Comparison of ENCODE assay signal across 1 cellular context in genomic region chr19:33778089-33778791, GRCh38.
TF ChIP-seq lines count a peak whose summit lies in the region.

No MANE protein-coding gene starts in this region.

TF ChIP-seq in HepG2, 621 proteins besides CTCF, POLR2A, EP300 and RAD21 (continued from another document and continues in another):
- no peak for TF ChIP-seq ZBTB46 (CRISPR knock-in tag; IDR thresholded peaks at IDR 0.05; ENCODE audit: borderline replicate concordance)
- no peak for TF ChIP-seq SP140L (CRISPR knock-in tag; IDR thresholded peaks at IDR 0.05; ENCODE audit: borderline replicate concordance)
- TF ChIP-seq NFYB (CRISPR knock-in tag; IDR thresholded peaks at IDR 0.05): 0 out of 2 replicates have a peak, but pooled peaks have one; percentile 26
- TF ChIP-seq HMGXB4 (CRISPR knock-in tag; IDR thresholded peaks at IDR 0.05; ENCODE audit: borderline replicate concordance in 1 of 2, low read depth in 1 of 2): peak; percentile 95 to 96
- TF ChIP-seq ZBTB14 (CRISPR knock-in tag; IDR thresholded peaks at IDR 0.05): no peak
- peak; percentile 87 for TF ChIP-seq ZMYM4 (CRISPR knock-in tag; IDR thresholded peaks at IDR 0.05)
- TF ChIP-seq TOE1 (CRISPR knock-in tag; IDR thresholded peaks at IDR 0.05): 0 out of 2 replicates have a peak, but pooled peaks have one; percentile 40
- no peak for TF ChIP-seq FOXP1 (IDR thresholded peaks at IDR 0.05)
- TF ChIP-seq FOXP1 (CRISPR knock-in tag; IDR thresholded peaks at IDR 0.05): no peak
- no peak for TF ChIP-seq CREB3 (CRISPR knock-in tag; IDR thresholded peaks at IDR 0.05)
- no peak for TF ChIP-seq DMAP1 (CRISPR knock-in tag; IDR thresholded peaks at IDR 0.05)
- no peak for TF ChIP-seq ZNF44 (CRISPR knock-in tag; IDR thresholded peaks at IDR 0.05)
- TF ChIP-seq NCOR1 (IDR thresholded peaks at IDR 0.05; ENCODE audit: borderline replicate concordance, low read length): no peak
- no peak for TF ChIP-seq ZNF24 (IDR thresholded peaks at IDR 0.05)
- TF ChIP-seq GABPB1 (CRISPR knock-in tag; IDR thresholded peaks at IDR 0.05): peak; percentile 72
- no peak for TF ChIP-seq ZNF350 (CRISPR knock-in tag; IDR thresholded peaks at IDR 0.05; ENCODE audit: borderline replicate concordance, low read depth)
- TF ChIP-seq KDM6A (CRISPR knock-in tag; IDR thresholded peaks at IDR 0.05; ENCODE audit: low read depth): no peak
- peak; percentile 70; the same call in 1 of the 2 replicates for TF ChIP-seq ZNF580 (CRISPR knock-in tag; IDR thresholded peaks at IDR 0.05; ENCODE audit: borderline replicate concordance, low read depth)
- no peak for TF ChIP-seq NONO (IDR thresholded peaks at IDR 0.05)
- TF ChIP-seq NONO (CRISPR knock-in tag; conservative IDR thresholded peaks at IDR 0.05): peak; percentile 69; the same call in 1 of the 2 replicates
- no peak for TF ChIP-seq GMEB2 (CRISPR knock-in tag; IDR thresholded peaks at IDR 0.05; ENCODE audit: low read depth)
- no peak for TF ChIP-seq ZFP36L1 (CRISPR knock-in tag; IDR thresholded peaks at IDR 0.05)
- no peak for TF ChIP-seq ZNF30 (CRISPR knock-in tag; IDR thresholded peaks at IDR 0.05)
- peak; percentile 45; the same call in 1 of the 2 replicates for TF ChIP-seq THRA (CRISPR knock-in tag; IDR thresholded peaks at IDR 0.05; ENCODE audit: borderline replicate concordance)
- TF ChIP-seq CEBPG (CRISPR knock-in tag; IDR thresholded peaks at IDR 0.05): no peak
- TF ChIP-seq RXRA (CRISPR knock-in tag; IDR thresholded peaks at IDR 0.05): peak; percentile 42; the same call in 1 of the 2 replicates
- TF ChIP-seq ZSCAN30 (CRISPR knock-in tag; IDR thresholded peaks at IDR 0.05): no peak
- TF ChIP-seq ZFP91 (CRISPR knock-in tag; IDR thresholded peaks at IDR 0.05; ENCODE audit: borderline replicate concordance): peak; percentile 83; the same call in 1 of the 2 replicates
- no peak for TF ChIP-seq SSRP1 (CRISPR knock-in tag; IDR thresholded peaks at IDR 0.05)
- TF ChIP-seq HINFP (CRISPR knock-in tag; IDR thresholded peaks at IDR 0.05; ENCODE audit: low read depth): no peak
- TF ChIP-seq ETV6 (CRISPR knock-in tag; conservative IDR thresholded peaks at IDR 0.05): no peak
- no peak for TF ChIP-seq SAFB2 (CRISPR knock-in tag; IDR thresholded peaks at IDR 0.05; ENCODE audit: borderline replicate concordance, low read depth)
- TF ChIP-seq LCORL (IDR thresholded peaks at IDR 0.05): no peak
- no peak for TF ChIP-seq LCORL (CRISPR knock-in tag; IDR thresholded peaks at IDR 0.05)
- TF ChIP-seq TBX2 (CRISPR knock-in tag; IDR thresholded peaks at IDR 0.05; ENCODE audit: borderline replicate concordance): peak; percentile 60
- TF ChIP-seq CREBL2 (CRISPR knock-in tag; IDR thresholded peaks at IDR 0.05; ENCODE audit: borderline replicate concordance): no peak
- no peak for TF ChIP-seq FOXA1 (IDR thresholded peaks at IDR 0.05)
- TF ChIP-seq FOXA1 (CRISPR knock-in tag; IDR thresholded peaks at IDR 0.05): peak; percentile 23; the same call in 1 of the 2 replicates
- no peak for TF ChIP-seq GLMP (CRISPR knock-in tag; IDR thresholded peaks at IDR 0.05; ENCODE audit: borderline replicate concordance)
- TF ChIP-seq ZNF629 (CRISPR knock-in tag; conservative IDR thresholded peaks at IDR 0.05): no peak
- TF ChIP-seq ZNF777 (CRISPR knock-in tag; IDR thresholded peaks at IDR 0.05): no peak
- TF ChIP-seq RBM39 (IDR thresholded peaks at IDR 0.05; ENCODE audit: low read depth, low read length, poor library complexity, severe bottlenecking): no peak
- no peak for TF ChIP-seq ZFP82 (CRISPR knock-in tag; IDR thresholded peaks at IDR 0.05; ENCODE audit: borderline replicate concordance)
- no peak for TF ChIP-seq GPN1 (CRISPR knock-in tag; IDR thresholded peaks at IDR 0.05; ENCODE audit: borderline replicate concordance)
- TF ChIP-seq ZNF672 (CRISPR knock-in tag; IDR thresholded peaks at IDR 0.05): no peak
- no peak for TF ChIP-seq ZNF784 (CRISPR knock-in tag; IDR thresholded peaks at IDR 0.05; ENCODE audit: borderline replicate concordance)
- peak; percentile 74 for TF ChIP-seq ZSCAN31 (CRISPR knock-in tag; IDR thresholded peaks at IDR 0.05; ENCODE audit: low read depth)
- no peak for TF ChIP-seq KMT2A (CRISPR knock-in tag; IDR thresholded peaks at IDR 0.05)
- no peak for TF ChIP-seq ZNF639 (CRISPR knock-in tag; conservative IDR thresholded peaks at IDR 0.05)
